ENCODE assay signal across 12 cellular contexts in the genomic region with DNA sequence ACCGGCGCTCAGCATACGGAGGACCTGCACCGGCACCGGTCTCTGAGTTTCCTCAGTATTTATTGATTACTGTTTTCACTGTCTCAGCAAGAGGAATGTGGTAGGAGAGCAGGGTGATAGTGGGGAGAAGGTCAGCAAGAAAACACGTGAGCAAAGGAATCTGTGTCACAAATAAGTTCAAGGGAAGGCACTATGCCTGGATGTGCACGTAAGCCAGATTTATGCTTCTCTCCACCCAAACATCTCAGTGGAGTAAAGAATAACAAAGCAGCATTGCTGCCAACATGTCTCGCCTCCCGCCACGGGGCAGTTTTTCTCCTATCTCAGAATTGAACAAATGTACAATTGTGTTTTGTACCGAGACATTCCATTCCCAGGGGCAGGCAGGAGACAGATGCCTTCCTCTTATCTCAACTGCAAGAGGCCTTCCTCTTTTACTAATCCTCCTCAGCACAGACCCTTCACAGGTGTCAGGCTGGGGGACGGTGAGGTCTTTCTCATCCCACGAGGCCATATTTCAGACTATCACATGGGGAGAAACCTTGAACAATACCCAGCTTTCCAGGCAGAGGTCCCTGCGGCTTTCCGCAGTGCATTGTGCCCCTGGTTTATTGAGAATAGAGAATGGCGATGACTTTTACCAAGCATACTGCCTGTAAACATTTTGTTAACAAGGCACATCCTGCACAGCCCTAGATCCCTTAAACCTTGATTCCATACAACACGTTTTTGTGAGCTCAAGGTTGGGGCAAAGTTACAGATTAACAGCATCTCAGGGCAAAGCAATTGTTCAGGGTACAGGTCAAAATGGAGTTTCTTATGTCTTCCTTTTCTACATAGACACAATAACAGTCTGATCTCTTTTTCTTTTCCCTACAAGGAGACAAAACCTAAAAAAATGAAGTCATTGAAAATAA. TPM values are rescaled to one million over a fixed set of nuclear protein-coding genes. Genes with fewer than 3 reads are reported as not detected.
DNase-seq lines count a peak whose midpoint lies in the region; ATAC-seq and TF ChIP-seq lines count a peak whose summit lies in the region.
"Not testable (repeated sequence)": the region's sequence is repeated elsewhere in the genome, so short reads cannot be mapped to it uniquely, and the experiment has no call there.
"Had no signal": no experiment of that assay in that cellular context is flagged by ENCODE, and none has a peak within 500 bp of the region (broad histone marks: within the 10 kb centered on the region; RNA-seq: fewer than 3 reads in every experiment).

No MANE protein-coding gene starts in this region.

- not testable (repeated sequence) for H3K9ac ChIP-seq in mucosa of rectum (ENCODE audit: low read depth in 1 of 2, low read length in 2 of 2)

- intact Hi-C loops in right lobe of liver (cut with DNase I); testis (cut with DNase I; ENCODE audit: low total_unique reads): not testable (repeated sequence)

- peaks cover 13% of the 10 kb centered on the region for H3K4me1 Mint-ChIP-seq in endothelial cell (ENCODE audit: unreplicated experiment)

- DNase-seq in KBM-7 (peak; percentile 32), OCI-M1 (lab: John Stamatoyannopoulos, UW) (peak; percentile 47), WERI-Rb-1 (peak; percentile 81), testis (peak; percentile 75)
- not testable (repeated sequence) for DNase-seq in endothelial cell (ENCODE audit: low spot score); right lobe of liver

- H3K4me1 ChIP-seq in right lobe of liver (peaks cover 0 to 29% (median 14%) of the 10 kb centered on the region in 4 donors), mucosa of rectum (ENCODE audit: control insufficient read depth in 2 of 2, insufficient read depth in 2 of 2, low read length in 2 of 2) (peaks cover 22 to 39% of the 10 kb centered on the region in 2 donors)
- H3K4me1 ChIP-seq in testis = not testable (repeated sequence)

- 22% methylated on average over 10 of the region's 17 CpGs for WGBS in right lobe of liver (ENCODE audit: insufficient coverage, low coverage, low lambda C conversion rate, missing lambda C conversion rate)
- WGBS in testis, 2 donors = 28 to 41% methylated on average over 16 to 17 of the region's 17 CpGs

- not testable (repeated sequence) for ATAC-seq in right lobe of liver

- H3K4me3 ChIP-seq in WERI-Rb-1 (ENCODE audit: low read depth, low read length); right lobe of liver; mucosa of rectum (ENCODE audit: low read length in 2 of 2); testis: not testable (repeated sequence)

- TF ChIP-seq CTCF in WERI-Rb-1 (IDR thresholded peaks at IDR 0.05; ENCODE audit: low read depth, low read length); endothelial cell (IDR thresholded peaks at IDR 0.05; ENCODE audit: unreplicated experiment); right lobe of liver (IDR thresholded peaks at IDR 0.05); testis (IDR thresholded peaks at IDR 0.05): not testable (repeated sequence)

- H3K27me3 Mint-ChIP-seq in endothelial cell (ENCODE audit: unreplicated experiment) = not testable (repeated sequence)

- H3K4me3 Mint-ChIP-seq in endothelial cell (ENCODE audit: unreplicated experiment) = not testable (repeated sequence)

- not testable (repeated sequence) for H3K36me3 Mint-ChIP-seq in endothelial cell (ENCODE audit: low read depth, unreplicated experiment)

- peak overlapping the region; percentile 24 for H3K27ac Mint-ChIP-seq in endothelial cell (ENCODE audit: unreplicated experiment)

- not testable (repeated sequence) for H3K27me3 ChIP-seq in WERI-Rb-1 (ENCODE audit: insufficient read depth, low read depth, severe bottlenecking); right lobe of liver; mucosa of rectum (ENCODE audit: control insufficient read depth in 2 of 2, insufficient read depth in 2 of 2, low read length in 2 of 2); testis

- not testable (repeated sequence) for H3K9me3 ChIP-seq in WERI-Rb-1 (ENCODE audit: severe bottlenecking); right lobe of liver; mucosa of rectum (ENCODE audit: control insufficient read depth in 2 of 2, low read length in 2 of 2); testis

- not testable (repeated sequence) for H3K36me3 ChIP-seq in WERI-Rb-1; right lobe of liver; mucosa of rectum (ENCODE audit: control insufficient read depth in 2 of 2, insufficient read depth in 2 of 2, low read length in 2 of 2); testis (ENCODE audit: low read depth, missing control alignments)

- H3K9me3 Mint-ChIP-seq in endothelial cell (ENCODE audit: unreplicated experiment) = not testable (repeated sequence)

- not testable (repeated sequence) for TF ChIP-seq POLR2A in right lobe of liver (IDR thresholded peaks at IDR 0.05); testis (IDR thresholded peaks at IDR 0.05)

- H3K27ac ChIP-seq in WERI-Rb-1 (peak overlapping the region; percentile 33), right lobe of liver (peak overlapping the region in 2 of 3 donors; percentile 1 to 10), mucosa of rectum (ENCODE audit: low read depth in 2 of 2, low read length in 2 of 2) (peak overlapping the region; percentile 80 to 82), testis (peak overlapping the region in 1 of 2 donors; percentile 50)

- in situ Hi-C loops in KBM-7 (cut with MboI; ENCODE audit: low pct_unique_long_range_greater_than_20kb, low sequenced_read_pairs) = not testable (repeated sequence)

RNA-seq across cellular contexts. Expression of gene SLC17A4, which starts 5.7 kb away (rescaled TPM):
- total RNA-seq in endothelial cell (ENCODE audit: unreplicated experiment) (not detected), right lobe of liver (10 to 100 TPM in 4 of 6 experiments, 1 to 10 TPM in 2; 6.8 to 23.7 (median 19.5) TPM), testis (under 1 TPM; 0.24 to 0.37 TPM)
- polyA plus RNA-seq in testis (ENCODE audit: insufficient read depth, low read depth, low replicate concordance) = 0.45 TPM
- total RNA-seq: A673; CD4-positive, alpha-beta memory T cell; GM23338 had no signal
- polyA plus RNA-seq: AG04450; CD14-positive monocyte; CD4-positive, alpha-beta memory T cell; GM23338 had no signal
